ENCODE assay signal across 16 cellular contexts in genomic region chr5:115430374-115430773, GRCh38.
DNase-seq lines count a peak whose midpoint lies in the region; TF ChIP-seq lines count a peak whose summit lies in the region.
"Had no signal": no experiment of that assay in that cellular context is flagged by ENCODE, and none has a peak within 500 bp of the region (broad histone marks: within the 10 kb centered on the region; RNA-seq: fewer than 3 reads in every experiment).

No MANE protein-coding gene starts in this region.

- no peaks in the 10 kb centered on the region for H3K9me2 ChIP-seq in PC-9 (ENCODE audit: insufficient read depth)

- H3K4me2 ChIP-seq in PC-9 (peak overlapping the region; percentile 63), mammary epithelial cell (ENCODE audit: insufficient read depth, low read depth, low read length) (no peak overlapping the region)

- peak; percentile 66 for DNase-seq in NCI-H146 (lab: John Stamatoyannopoulos, UW)
- DNase-seq in PC-9: peak in 1 of 2 experiments; percentile 83
- peak; percentile 57 for DNase-seq in esophagus muscularis mucosa (ENCODE audit: extremely low spot score)
- DNase-seq in foreskin fibroblast: no peak
- no peak for DNase-seq in activated CD4-positive, alpha-beta T cell treated with anti-CD3 and anti-CD28 coated beads for 1 hour
- no peak for DNase-seq in Kasumi-1 (lab: John Stamatoyannopoulos, UW)
- DNase-seq in mammary epithelial cell: no peak
- DNase-seq: CD8-positive, alpha-beta memory T cell; H9; IMR-90; Karpas-422; NCI-H2029; NCI-H2171 had no signal

- no peaks in the 10 kb centered on the region for H4K20me1 ChIP-seq in PC-9 (ENCODE audit: insufficient read depth)
- no peaks in the 10 kb centered on the region for H4K20me1 ChIP-seq in mammary epithelial cell (ENCODE audit: insufficient read depth, low read length)
- H4K20me1 ChIP-seq: BLaER1 treated with 17β-estradiol and CSF1 and Interleukin-3, amounts not matched to agents 10 nM and 100 nM had no signal

- dilution Hi-C loops in mammary epithelial cell (cut with HindIII; ENCODE audit: low sequenced_read_pairs): no loop called here

- no peak overlapping the region for H3K9ac ChIP-seq in mammary epithelial cell (ENCODE audit: insufficient read depth, low read length)
- H3K9ac ChIP-seq: BLaER1 treated with 17β-estradiol and CSF1 and Interleukin-3, amounts not matched to agents 10 nM and 100 nM had no signal

- H2AFZ ChIP-seq in PC-9: no peak overlapping the region
- no peak overlapping the region for H2AFZ ChIP-seq in mammary epithelial cell (ENCODE audit: low read depth, low read length)

- no peak for TF ChIP-seq EP300 in esophagus muscularis mucosa (IDR thresholded peaks at IDR 0.05)

- CTCF ChIA-PET in PC-9 (lab: Charles Lee): no interaction called here
- CTCF ChIA-PET in mammary epithelial cell (lab: Charles Lee; ENCODE audit: low non-redundant PET): interaction anchor here (0.6 kb wide), 1 partner anchor 10 kb away, joined by 4 read pairs; no protein-coding TSS in a partner anchor

- H3F3A ChIP-seq in PC-9 (ENCODE audit: insufficient read depth, low read depth): peaks cover 43% of the 10 kb centered on the region

- no peaks in the 10 kb centered on the region for H3K79me2 ChIP-seq in PC-9 (ENCODE audit: low read depth)
- H3K79me2 ChIP-seq in mammary epithelial cell (ENCODE audit: insufficient read depth, low read length): no peaks in the 10 kb centered on the region

- H3K36me3 ChIP-seq in PC-9 (ENCODE audit: low read depth) (no peaks in the 10 kb centered on the region), esophagus muscularis mucosa (no peaks in the 10 kb centered on the region), mammary epithelial cell (ENCODE audit: insufficient read depth, low read length) (no peaks in the 10 kb centered on the region)
- H3K36me3 ChIP-seq: BLaER1 treated with 17β-estradiol and CSF1 and Interleukin-3, amounts not matched to agents 10 nM and 100 nM; SJSA1 had no signal

- no peak for TF ChIP-seq CTCF in 22Rv1 (IDR thresholded peaks at IDR 0.05)
- TF ChIP-seq CTCF in PC-9 (conservative IDR thresholded peaks at IDR 0.05): no peak
- TF ChIP-seq CTCF in esophagus muscularis mucosa (IDR thresholded peaks at IDR 0.05): no peak
- no peak for TF ChIP-seq CTCF in foreskin fibroblast (IDR thresholded peaks at IDR 0.05; ENCODE audit: low read depth, low read length)
- no peak for TF ChIP-seq CTCF in mammary epithelial cell (conservative IDR thresholded peaks at IDR 0.05 in 1 of 2, IDR thresholded peaks at IDR 0.05 in 1 of 2; ENCODE audit: extremely low read depth in 1 of 2, insufficient read depth in 1 of 2, low read depth in 1 of 2, low read length in 2 of 2)

- TF ChIP-seq POLR2A in esophagus muscularis mucosa (IDR thresholded peaks at IDR 0.05; ENCODE audit: low read depth): no peak

- WGBS in esophagus muscularis mucosa: 85% methylated on average over 2 of the region's 2 CpGs
- WGBS in mammary epithelial cell (ENCODE audit: low coverage, missing lambda C conversion rate): 65% methylated on average over 2 of the region's 2 CpGs

- intact Hi-C loops in PC-9 (cut with micrococcal nuclease; ENCODE audit: unreplicated experiment) (no loop called here), esophagus muscularis mucosa (cut with DNase I) (loop anchor here (5.0 kb wide), 1 partner anchor 107 kb away; no protein-coding TSS in a partner anchor), mammary epithelial cell (cut with micrococcal nuclease) (no loop called here)

- H3K27me3 ChIP-seq in PC-9 (ENCODE audit: insufficient read depth, low read depth): no peaks in the 10 kb centered on the region
- no peaks in the 10 kb centered on the region for H3K27me3 ChIP-seq in esophagus muscularis mucosa
- H3K27me3 ChIP-seq in mammary epithelial cell (ENCODE audit: insufficient read depth, low read length): no peaks in the 10 kb centered on the region
- H3K27me3 ChIP-seq: BLaER1 treated with 17β-estradiol and CSF1 and Interleukin-3, amounts not matched to agents 10 nM and 100 nM; SJSA1 had no signal

- no TSS peak for BruUV-seq in PC-9 (replicated peaks; lab: Mats Ljungman, UMichigan)
- no TSS peak for BruUV-seq in mammary epithelial cell (replicated peaks; lab: Mats Ljungman, UMichigan)

- in situ Hi-C loops in mammary epithelial cell (cut with MboI; ENCODE audit: low sequenced_read_pairs in 2 of 2): no loop called here

- H3K27ac ChIP-seq in 22Rv1 (peak overlapping the region; percentile 80), PC-9 (peak overlapping the region; percentile 86), esophagus muscularis mucosa (replicated peaks in 1 of 4) (no peak overlapping the region), mammary epithelial cell (ENCODE audit: insufficient read depth, low read depth, low read length) (no peak overlapping the region)
- H3K27ac ChIP-seq: BLaER1 treated with 17β-estradiol and CSF1 and Interleukin-3, amounts not matched to agents 10 nM and 100 nM; SJSA1 had no signal

- peaks cover 4% of the 10 kb centered on the region; the same call in 1 of the 2 replicates for H3K9me3 ChIP-seq in PC-9 (ENCODE audit: insufficient read depth, low read depth)
- H3K9me3 ChIP-seq in esophagus muscularis mucosa: no peaks in the 10 kb centered on the region
- no peaks in the 10 kb centered on the region for H3K9me3 ChIP-seq in mammary epithelial cell (replicated peaks; ENCODE audit: insufficient read depth, low read length)
- H3K9me3 ChIP-seq: BLaER1 treated with 17β-estradiol and CSF1 and Interleukin-3, amounts not matched to agents 10 nM and 100 nM; SJSA1 had no signal

- peaks cover 79% of the 10 kb centered on the region for H3K4me1 ChIP-seq in PC-9 (replicated peaks; ENCODE audit: insufficient read depth)
- H3K4me1 ChIP-seq in esophagus muscularis mucosa: peaks cover 6 to 80% (median 58%) of the 10 kb centered on the region in 4 donors
- H3K4me1 ChIP-seq in mammary epithelial cell (ENCODE audit: insufficient read depth, low read length): peaks cover 10% of the 10 kb centered on the region

- POLR2A ChIA-PET in PC-9 (lab: Charles Lee; ENCODE audit: unreplicated experiment): interaction anchor here (0.6 kb wide), 1 partner anchor 12 kb away, joined by 4 read pairs; no protein-coding TSS in a partner anchor

- H3K4me3 ChIP-seq in PC-9: no peak overlapping the region
- H3K4me3 ChIP-seq in esophagus muscularis mucosa: no peak overlapping the region
- no peak overlapping the region for H3K4me3 ChIP-seq in foreskin fibroblast (ENCODE audit: low read depth in 1 of 2, low read length in 2 of 2)
- no peak overlapping the region for H3K4me3 ChIP-seq in mammary epithelial cell (replicated peaks in 1 of 3; ENCODE audit: insufficient read depth in 1 of 3, low read depth in 2 of 3, low read length in 3 of 3)
- H3K4me3 ChIP-seq: BLaER1 treated with 17β-estradiol and CSF1 and Interleukin-3, amounts not matched to agents 10 nM and 100 nM; SJSA1 had no signal

Comparison
In these comparisons a context has a peak if more than half of its experiments do, and no peak if none do; other contexts are left out.
1. H3K27ac ChIP-seq: peak in 22Rv1 (single experiment) and PC-9 (single experiment); none in esophagus muscularis mucosa (0 of 4) and mammary epithelial cell (single experiment).
2. DNase-seq: peak in NCI-H146 (single experiment) and esophagus muscularis mucosa (single experiment); none in foreskin fibroblast (0 of 2), activated CD4-positive, alpha-beta T cell treated with anti-CD3 and anti-CD28 coated beads for 1 hour (single experiment), Kasumi-1 (0 of 2) and mammary epithelial cell (single experiment).